In genomic region chr20:47665221-47665991, GRCh38 we compare ENCODE assay signal across 17 cellular contexts.
DNase-seq lines count a peak whose midpoint lies in the region; ATAC-seq and TF ChIP-seq lines count a peak whose summit lies in the region.
"Had no signal": no experiment of that assay in that cellular context is flagged by ENCODE, and none has a peak within 500 bp of the region (broad histone marks: within the 10 kb centered on the region; RNA-seq: fewer than 3 reads in every experiment).

No MANE protein-coding gene starts in this region.

- TF ChIP-seq CTCF in SK-N-SH (IDR thresholded peaks at IDR 0.05), result no peak

- H3K79me2 ChIP-seq in SK-N-SH (ENCODE audit: insufficient read depth), result no peaks in the 10 kb centered on the region

- H3K27me3 ChIP-seq in H7 (ENCODE audit: control insufficient read depth, insufficient read depth, low read length) (no peaks in the 10 kb centered on the region), SK-N-SH (ENCODE audit: insufficient read depth) (no peaks in the 10 kb centered on the region)
- H3K27me3 ChIP-seq: gastroesophageal sphincter, Peyer's patch had no signal

- H3K36me3 Mint-ChIP-seq in stimulated activated naive B cell treated with anti-CD40 and anti-IgM and Interleukin-4, amounts not matched to agents 10 μg/mL and 1 μg/mL and 100 μg/mL, for 72 hours, result peaks cover 29 to 50% of the 10 kb centered on the region in 2 donors

- H3K4me1 ChIP-seq in SK-N-SH (ENCODE audit: control insufficient read depth in 1 of 2, insufficient read depth in 2 of 2, low read depth in 1 of 2, low read length in 1 of 2), result peaks cover 3 to 4% of the 10 kb centered on the region in 2 experiments; a peak in 2 of 4 replicates

- no peak overlapping the region for H3K4me2 ChIP-seq in SK-N-SH

- peaks cover 0 to 3% of the 10 kb centered on the region in 2 donors for H3K27me3 Mint-ChIP-seq in stimulated activated naive B cell treated with anti-CD40 and anti-IgM and Interleukin-4, amounts not matched to agents 10 μg/mL and 1 μg/mL and 100 μg/mL, for 72 hours

- H3K4me3 ChIP-seq in H7 (ENCODE audit: insufficient read depth, low read depth, low read length), result no peak overlapping the region
- H3K4me3 ChIP-seq in SK-N-SH (ENCODE audit: low read depth in 2 of 2, low read length in 1 of 2), result no peak overlapping the region
- H3K4me3 ChIP-seq: gastroesophageal sphincter, Peyer's patch, SK-N-MC had no signal

- WGBS in SK-N-SH (ENCODE audit: low lambda C conversion rate), result 96% methylated on average over 22 of the region's 27 CpGs

- no peak overlapping the region for H3K9ac ChIP-seq in SK-N-SH

- H3K9me3 ChIP-seq in SK-N-SH, result no peaks in the 10 kb centered on the region
- H3K9me3 ChIP-seq: gastroesophageal sphincter, Peyer's patch had no signal

- H4K20me1 ChIP-seq in SK-N-SH (ENCODE audit: insufficient read depth), result no peaks in the 10 kb centered on the region

- H3K9me2 ChIP-seq in SK-N-SH, result no peaks in the 10 kb centered on the region

- peak overlapping the region in 1 of 2 donors; percentile 11 for H3K4me3 Mint-ChIP-seq in stimulated activated naive B cell treated with anti-CD40 and anti-IgM and Interleukin-4, amounts not matched to agents 10 μg/mL and 1 μg/mL and 100 μg/mL, for 72 hours
- H3K4me3 Mint-ChIP-seq: CD8-positive, alpha-beta memory T cell had no signal

- no peak for TF ChIP-seq EP300 in SK-N-SH (IDR thresholded peaks at IDR 0.05; ENCODE audit: borderline replicate concordance in 1 of 2, low read depth in 1 of 2, low read length in 1 of 2)

- H3K9me3 Mint-ChIP-seq in stimulated activated naive B cell treated with anti-CD40 and anti-IgM and Interleukin-4, amounts not matched to agents 10 μg/mL and 1 μg/mL and 100 μg/mL, for 72 hours, result no peaks in the 10 kb centered on the region
- H3K9me3 Mint-ChIP-seq: CD8-positive, alpha-beta memory T cell had no signal

- H3K4me1 Mint-ChIP-seq in stimulated activated naive B cell treated with anti-CD40 and anti-IgM and Interleukin-4, amounts not matched to agents 10 μg/mL and 1 μg/mL and 100 μg/mL, for 72 hours, result peaks cover 37 to 42% of the 10 kb centered on the region in 2 donors

- H3K36me3 ChIP-seq in H7 (replicated peaks; ENCODE audit: control insufficient read depth, insufficient read depth, low read length) (no peaks in the 10 kb centered on the region; the same call in none of the 2 replicates), SK-N-SH (replicated peaks in 1 of 2; ENCODE audit: control insufficient read depth in 1 of 2, insufficient read depth in 2 of 2, low read length in 1 of 2) (peaks cover 0 to 16% of the 10 kb centered on the region in 2 experiments)

- peak overlapping the region; percentile 89 for H3K27ac Mint-ChIP-seq in stimulated activated naive B cell treated with anti-CD40 and anti-IgM and Interleukin-4, amounts not matched to agents 10 μg/mL and 1 μg/mL and 100 μg/mL, for 72 hours

- no peaks in the 10 kb centered on the region for H3F3A ChIP-seq in SK-N-SH (replicated peaks; ENCODE audit: insufficient read depth)

- H2AFZ ChIP-seq in SK-N-SH (ENCODE audit: low read depth), result no peak overlapping the region

- CTCF ChIA-PET in SK-N-SH (lab: Yijun Ruan, JAX), result interaction anchor here (0.7 to 24.9 kb wide), 6 partner anchors 12 to 958 kb away, joined by 3 to 437 read pairs (median 6); no protein-coding TSS in a partner anchor

- no peak for ATAC-seq in stimulated activated naive B cell treated with anti-CD40 and anti-IgM and Interleukin-4, amounts not matched to agents 10 μg/mL and 1 μg/mL and 100 μg/mL, for 72 hours (replicated peaks)
- no peak for ATAC-seq in HG03108 (IDR thresholded peaks at IDR 0.05; ENCODE audit: unreplicated experiment)
- ATAC-seq: gastroesophageal sphincter, left colon had no signal

- POLR2A ChIA-PET in SK-N-SH (lab: Yijun Ruan, JAX), result no interaction called here

- H3K27ac ChIP-seq in epithelial cell of prostate, result peak overlapping the region; percentile 28
- no peak overlapping the region for H3K27ac ChIP-seq in SK-N-SH (ENCODE audit: low read depth in 2 of 2, low read length in 1 of 2)
- H3K27ac ChIP-seq: Peyer's patch, SK-N-MC had no signal

- DNase-seq in H7 (peak; percentile 35), NCI-H526 treated with DMSO at 0.1 percent for 48 hours (lab: John Stamatoyannopoulos, UW) (peak; percentile 19), epithelial cell of prostate (ENCODE audit: low read depth, low spot score) (peak; percentile 5), SK-N-SH (no peak), COLO829 (ENCODE audit: low spot score) (no peak)
- no peak for DNase-seq in stimulated activated naive B cell treated with anti-CD40 and anti-IgM and Interleukin-4, amounts not matched to agents 10 μg/mL and 1 μg/mL and 100 μg/mL, for 72 hours
- DNase-seq: CD8-positive, alpha-beta memory T cell; DND-41; left colon; NCI-H774; occipital lobe; retina; T-helper 9 cell had no signal

- TF ChIP-seq RAD21 in SK-N-SH (IDR thresholded peaks at IDR 0.05; ENCODE audit: low read length), result no peak

TF ChIP-seq in SK-N-SH, 30 proteins besides CTCF, POLR2A, EP300 and RAD21:
- TF ChIP-seq EZH2phosphoT487 (IDR thresholded peaks at IDR 0.05; ENCODE audit: borderline replicate concordance, low read depth), result no peak
- no peak for TF ChIP-seq MXI1 (IDR thresholded peaks at IDR 0.05; ENCODE audit: low read depth, low read length)
- TF ChIP-seq MAX (IDR thresholded peaks at IDR 0.05; ENCODE audit: low read depth), result no peak
TF ChIP-seq in SK-N-SH: peak in this region for 0.

Comparison
In these comparisons a context has a peak if more than half of its experiments do, and no peak if none do; other contexts are left out.
1. DNase-seq: peak in H7 (single experiment), NCI-H526 treated with DMSO at 0.1 percent for 48 hours (single experiment) and epithelial cell of prostate (single experiment); none in stimulated activated naive B cell treated with anti-CD40 and anti-IgM and Interleukin-4, amounts not matched to agents 10 μg/mL and 1 μg/mL and 100 μg/mL, for 72 hours (single experiment), SK-N-SH (single experiment) and COLO829 (single experiment).